Comparison of ENCODE assay signal across 8 cellular contexts in genomic region chr1:154954541-154954940, GRCh38. TPM values are rescaled to one million over a fixed set of nuclear protein-coding genes. Genes with fewer than 3 reads are reported as not detected.
A peak's percentile ranks its signal among the peaks of the same experiment; 100 is the strongest.
DNase-seq lines count a peak whose midpoint lies in the region; ATAC-seq and TF ChIP-seq lines count a peak whose summit lies in the region.

No MANE protein-coding gene starts in this region.

- no peaks in the 10 kb centered on the region for H3K27me3 ChIP-seq in layer of hippocampus (ENCODE audit: control insufficient read depth, insufficient read depth, low read length)
- no peaks in the 10 kb centered on the region for H3K27me3 ChIP-seq in stomach
- no peaks in the 10 kb centered on the region for H3K27me3 ChIP-seq in ovary

- peaks cover 82% of the 10 kb centered on the region for H3K4me1 Mint-ChIP-seq in activated CD4-positive, alpha-beta T cell treated with anti-CD3 and anti-CD28 coated beads, Interleukin-2, amount 10 ng/mL, durations not matched to agents 7 days and 5 days
- H3K4me1 Mint-ChIP-seq in activated CD8-positive, alpha-beta T cell treated with anti-CD3 and anti-CD28 coated beads, Interleukin-2, amount 10 ng/mL, durations not matched to agents 7 days and 5 days (ENCODE audit: low read depth) = peaks cover 75% of the 10 kb centered on the region

- WGBS in stomach, 5 donors = 62 to 84% (median 75%) methylated on average over 3 of the region's 3 CpGs
- 53 to 57% (median 56%) methylated on average over 3 of the region's 3 CpGs for WGBS in ovary, 3 donors

- ATAC-seq in activated CD8-positive, alpha-beta T cell treated with anti-CD3 and anti-CD28 coated beads, Interleukin-2, amount 10 ng/mL, durations not matched to agents 7 days and 5 days = no peak
- ATAC-seq in GM19397 (IDR thresholded peaks at IDR 0.05; ENCODE audit: unreplicated experiment) = no peak
- ATAC-seq in GM19463 (IDR thresholded peaks at IDR 0.05; ENCODE audit: unreplicated experiment) = no peak

- peak overlapping the region; percentile 96 for H3K27ac Mint-ChIP-seq in activated CD4-positive, alpha-beta T cell treated with anti-CD3 and anti-CD28 coated beads, Interleukin-2, amount 10 ng/mL, durations not matched to agents 7 days and 5 days
- H3K27ac Mint-ChIP-seq in activated CD8-positive, alpha-beta T cell treated with anti-CD3 and anti-CD28 coated beads, Interleukin-2, amount 10 ng/mL, durations not matched to agents 7 days and 5 days = peak overlapping the region; percentile 96

- H3K36me3 Mint-ChIP-seq in activated CD4-positive, alpha-beta T cell treated with anti-CD3 and anti-CD28 coated beads, Interleukin-2, amount 10 ng/mL, durations not matched to agents 7 days and 5 days (ENCODE audit: low read depth) = peaks cover 41% of the 10 kb centered on the region
- peaks cover 34% of the 10 kb centered on the region for H3K36me3 Mint-ChIP-seq in activated CD8-positive, alpha-beta T cell treated with anti-CD3 and anti-CD28 coated beads, Interleukin-2, amount 10 ng/mL, durations not matched to agents 7 days and 5 days (ENCODE audit: low read depth)

- H3K4me3 ChIP-seq in stomach (peak overlapping the region in 3 of 4 donors; percentile 58 to 61 (median 60)), ovary (no peak overlapping the region)

- H3K36me3 ChIP-seq in stomach (peaks cover 24 to 40% (median 38%) of the 10 kb centered on the region in 4 donors), ovary (no peaks in the 10 kb centered on the region)

- no peaks in the 10 kb centered on the region for H3K9me3 Mint-ChIP-seq in activated CD4-positive, alpha-beta T cell treated with anti-CD3 and anti-CD28 coated beads, Interleukin-2, amount 10 ng/mL, durations not matched to agents 7 days and 5 days
- no peaks in the 10 kb centered on the region for H3K9me3 Mint-ChIP-seq in activated CD8-positive, alpha-beta T cell treated with anti-CD3 and anti-CD28 coated beads, Interleukin-2, amount 10 ng/mL, durations not matched to agents 7 days and 5 days (ENCODE audit: insufficient read depth)

- H3K4me1 ChIP-seq in stomach (peaks cover 54 to 88% (median 73%) of the 10 kb centered on the region in 4 donors), ovary (ENCODE audit: insufficient read depth) (peaks cover 41% of the 10 kb centered on the region)

- H3K9me3 ChIP-seq in stomach = no peaks in the 10 kb centered on the region
- no peaks in the 10 kb centered on the region for H3K9me3 ChIP-seq in ovary

- CTCF ChIA-PET in activated CD4-positive, alpha-beta T cell treated with anti-CD3 and anti-CD28 coated beads, Interleukin-2, amount 10 ng/mL, durations not matched to agents 7 days and 5 days (lab: Charles Lee) = interaction anchor here (0.5 to 2.6 kb wide), 10 partner anchors 12 to 1372 kb away, joined by 3 to 12 read pairs (median 4); partner anchors contain the start of genes ADAM15 and PMVK
- CTCF ChIA-PET in activated CD8-positive, alpha-beta T cell treated with anti-CD3 and anti-CD28 coated beads, Interleukin-2, amount 10 ng/mL, durations not matched to agents 7 days and 5 days (lab: Charles Lee) = interaction anchor here (0.6 to 6.1 kb wide), 13 partner anchors 10 to 395 kb away, joined by 3 to 51 read pairs (median 5); partner anchors contain the start of genes ADAM15, CKS1B and SHC1

- intact Hi-C loops in stomach (cut with DNase I; ENCODE audit: low total_unique reads) (no loop called here), ovary (cut with DNase I) (loop anchor here in 1 of 4 donors (5.0 kb wide), 1 partner anchor 98 kb away; the partner anchor contains the start of gene ADAM15)

- H3K27ac ChIP-seq in layer of hippocampus (ENCODE audit: low read depth, low read length) (peak overlapping the region; percentile 85), stomach (peak overlapping the region in 3 of 5 donors; percentile 83 to 85 (median 85)), ovary (peak overlapping the region in 1 of 2 donors; percentile 78)

- TF ChIP-seq POLR2A in stomach (IDR thresholded peaks at IDR 0.05) (no peak), ovary (IDR thresholded peaks at IDR 0.05) (no peak)

- TF ChIP-seq CTCF in stomach (IDR thresholded peaks at IDR 0.05) = no peak
- TF ChIP-seq CTCF in ovary (IDR thresholded peaks at IDR 0.05) = no peak

- POLR2A ChIA-PET in activated CD4-positive, alpha-beta T cell treated with anti-CD3 and anti-CD28 coated beads, Interleukin-2, amount 10 ng/mL, durations not matched to agents 7 days and 5 days (lab: Charles Lee) = interaction anchor here (1.0 to 2.3 kb wide), 5 partner anchors 11 to 62 kb away, joined by 3 to 7 read pairs (median 3); partner anchors contain the start of gene PMVK
- POLR2A ChIA-PET in activated CD8-positive, alpha-beta T cell treated with anti-CD3 and anti-CD28 coated beads, Interleukin-2, amount 10 ng/mL, durations not matched to agents 7 days and 5 days (lab: Charles Lee) = interaction anchor here (0.7 to 6.2 kb wide), 9 partner anchors 11 to 110 kb away, joined by 3 to 77 read pairs (median 11); partner anchors contain the start of genes CKS1B, FLAD1, PMVK and SHC1

- no peak for DNase-seq in activated CD4-positive, alpha-beta T cell treated with anti-CD3 and anti-CD28 coated beads, Interleukin-2, amount 10 ng/mL, durations not matched to agents 7 days and 5 days
- no peak for DNase-seq in activated CD4-positive, alpha-beta T cell treated with anti-CD3 and anti-CD28 coated beads, Interleukin-2, amount 50 U/mL, for 4 hours
- DNase-seq in activated CD8-positive, alpha-beta T cell treated with anti-CD3 and anti-CD28 coated beads, Interleukin-2, amount 10 ng/mL, durations not matched to agents 7 days and 5 days = no peak
- DNase-seq in stomach (no peak), ovary (no peak)

- peak overlapping the region; percentile 96 for H3K4me3 Mint-ChIP-seq in activated CD4-positive, alpha-beta T cell treated with anti-CD3 and anti-CD28 coated beads, Interleukin-2, amount 10 ng/mL, durations not matched to agents 7 days and 5 days
- peak overlapping the region; percentile 91 for H3K4me3 Mint-ChIP-seq in activated CD8-positive, alpha-beta T cell treated with anti-CD3 and anti-CD28 coated beads, Interleukin-2, amount 10 ng/mL, durations not matched to agents 7 days and 5 days

- no peaks in the 10 kb centered on the region for H3K27me3 Mint-ChIP-seq in activated CD4-positive, alpha-beta T cell treated with anti-CD3 and anti-CD28 coated beads, Interleukin-2, amount 10 ng/mL, durations not matched to agents 7 days and 5 days
- H3K27me3 Mint-ChIP-seq in activated CD8-positive, alpha-beta T cell treated with anti-CD3 and anti-CD28 coated beads, Interleukin-2, amount 10 ng/mL, durations not matched to agents 7 days and 5 days (ENCODE audit: low read depth) = no peaks in the 10 kb centered on the region

- TF ChIP-seq EP300 in stomach (IDR thresholded peaks at IDR 0.05) (no peak), ovary (IDR thresholded peaks at IDR 0.05) (no peak)

RNA-seq across cellular contexts. Expression of gene PBXIP1, which starts 1.4 kb away (rescaled TPM):
- 10 to 100 TPM; 74.6 to 92.0 TPM for total RNA-seq in activated CD4-positive, alpha-beta T cell treated with anti-CD3 and anti-CD28 coated beads, Interleukin-2, amount 10 ng/mL, durations not matched to agents 7 days and 5 days
- total RNA-seq in activated CD8-positive, alpha-beta T cell treated with anti-CD3 and anti-CD28 coated beads, Interleukin-2, amount 10 ng/mL, durations not matched to agents 7 days and 5 days = 10 to 100 TPM; 44.5 to 48.2 TPM
- total RNA-seq in stomach (100 to 1,000 TPM in 1 of 5 donors, 10 to 100 TPM in 4; 66.5 to 123 (median 81.1) TPM), ovary (100 to 1,000 TPM in 6 of 7 donors, 10 to 100 TPM in 1; 78.7 to 170 (median 120) TPM)
- polyA plus RNA-seq in stomach (10 to 100 TPM; 19.7 to 59.0 (median 33.4) TPM), ovary (100 to 1,000 TPM; 105 to 151 TPM)

RNA-seq across cellular contexts. Expression of gene PYGO2, which starts 7.0 kb away (rescaled TPM):
- total RNA-seq in activated CD4-positive, alpha-beta T cell treated with anti-CD3 and anti-CD28 coated beads, Interleukin-2, amount 10 ng/mL, durations not matched to agents 7 days and 5 days = 10 to 100 TPM; 50.0 to 50.2 TPM
- 10 to 100 TPM; 40.2 to 43.9 TPM for total RNA-seq in activated CD8-positive, alpha-beta T cell treated with anti-CD3 and anti-CD28 coated beads, Interleukin-2, amount 10 ng/mL, durations not matched to agents 7 days and 5 days
- total RNA-seq in stomach (10 to 100 TPM in 4 of 5 donors, 1 to 10 TPM in 1; 8.1 to 75.3 (median 36.2) TPM), ovary (10 to 100 TPM; 17.2 to 53.0 (median 42.5) TPM)
- polyA plus RNA-seq in stomach (10 to 100 TPM; 12.2 to 19.8 (median 16.1) TPM), ovary (10 to 100 TPM; 25.0 to 28.8 TPM)

RNA-seq across cellular contexts. Expression of gene SHC1, which starts 16.0 kb away (rescaled TPM):
- total RNA-seq in activated CD4-positive, alpha-beta T cell treated with anti-CD3 and anti-CD28 coated beads, Interleukin-2, amount 10 ng/mL, durations not matched to agents 7 days and 5 days = 100 to 1,000 TPM in 1 of 2 experiments, 10 to 100 TPM in 1; 75.1 to 104 TPM
- 10 to 100 TPM; 69.6 to 72.4 TPM for total RNA-seq in activated CD8-positive, alpha-beta T cell treated with anti-CD3 and anti-CD28 coated beads, Interleukin-2, amount 10 ng/mL, durations not matched to agents 7 days and 5 days
- total RNA-seq in stomach = 10 to 100 TPM; 23.2 to 81.1 (median 59.6) TPM
- 10 to 100 TPM; 43.7 to 58.8 (median 56.1) TPM for polyA plus RNA-seq in stomach
- total RNA-seq in ovary = 100 to 1,000 TPM in 1 of 7 donors, 10 to 100 TPM in 6; 36.8 to 183 (median 80.0) TPM
- 100 to 1,000 TPM in 1 of 2 donors, 10 to 100 TPM in 1; 56.8 to 161 TPM for polyA plus RNA-seq in ovary

RNA-seq across cellular contexts. Expression of gene PMVK, which starts 18.0 kb away (rescaled TPM):
- total RNA-seq in activated CD4-positive, alpha-beta T cell treated with anti-CD3 and anti-CD28 coated beads, Interleukin-2, amount 10 ng/mL, durations not matched to agents 7 days and 5 days = 10 to 100 TPM; 25.7 to 40.2 TPM
- total RNA-seq in activated CD8-positive, alpha-beta T cell treated with anti-CD3 and anti-CD28 coated beads, Interleukin-2, amount 10 ng/mL, durations not matched to agents 7 days and 5 days = 10 to 100 TPM; 40.9 to 43.8 TPM
- 10 to 100 TPM; 10.1 to 47.3 (median 36.8) TPM for total RNA-seq in stomach
- 10 to 100 TPM; 37.4 to 57.1 (median 45.2) TPM for polyA plus RNA-seq in stomach
- 10 to 100 TPM in 6 of 7 donors, 1 to 10 TPM in 1; 8.6 to 50.7 (median 35.3) TPM for total RNA-seq in ovary
- 10 to 100 TPM; 21.4 to 30.6 TPM for polyA plus RNA-seq in ovary

RNA-seq across cellular contexts. Expression of gene CKS1B, which starts 19.9 kb away (rescaled TPM):
- total RNA-seq in activated CD4-positive, alpha-beta T cell treated with anti-CD3 and anti-CD28 coated beads, Interleukin-2, amount 10 ng/mL, durations not matched to agents 7 days and 5 days = 100 to 1,000 TPM; 147 to 157 TPM
- total RNA-seq in activated CD8-positive, alpha-beta T cell treated with anti-CD3 and anti-CD28 coated beads, Interleukin-2, amount 10 ng/mL, durations not matched to agents 7 days and 5 days = 100 to 1,000 TPM; 151 to 153 TPM
- 10 to 100 TPM in 2 of 5 donors, 1 to 10 TPM in 3; 4.7 to 36.1 (median 5.2) TPM for total RNA-seq in stomach
- 10 to 100 TPM; 40.9 to 73.3 (median 63.9) TPM for polyA plus RNA-seq in stomach
- 10 to 100 TPM; 12.2 to 29.9 (median 24.8) TPM for total RNA-seq in ovary
- 10 to 100 TPM; 41.7 to 55.8 TPM for polyA plus RNA-seq in ovary
